Comparison of ENCODE assay signal across 1 cellular context in the genomic region with DNA sequence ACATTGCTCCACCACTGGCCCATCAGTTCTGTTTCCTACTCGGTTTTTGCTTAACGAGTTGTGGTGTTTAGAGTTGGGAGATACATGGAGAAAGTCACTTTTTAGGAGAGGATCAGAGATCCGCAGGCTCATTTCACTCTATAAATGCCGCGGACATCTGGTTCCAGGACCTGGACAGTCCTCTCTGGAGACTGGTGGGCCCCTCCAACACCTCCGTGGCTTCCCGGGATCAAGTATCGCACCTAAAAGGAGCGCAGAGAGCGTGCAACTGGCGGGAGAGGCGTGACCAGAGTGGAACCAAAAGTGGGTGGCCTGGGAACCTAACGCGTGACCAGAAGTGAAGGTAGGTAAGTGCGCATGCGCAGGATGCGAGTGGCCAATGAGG.
A peak's percentile ranks its signal among the peaks of the same experiment; 100 is the strongest.
TF ChIP-seq lines count a peak whose summit lies in the region.

No MANE protein-coding gene starts in this region.

TF ChIP-seq in GM12878, 131 proteins besides CTCF, POLR2A, EP300 and RAD21 (continued from another document and continues in another):
- TF ChIP-seq, protein P1, sequence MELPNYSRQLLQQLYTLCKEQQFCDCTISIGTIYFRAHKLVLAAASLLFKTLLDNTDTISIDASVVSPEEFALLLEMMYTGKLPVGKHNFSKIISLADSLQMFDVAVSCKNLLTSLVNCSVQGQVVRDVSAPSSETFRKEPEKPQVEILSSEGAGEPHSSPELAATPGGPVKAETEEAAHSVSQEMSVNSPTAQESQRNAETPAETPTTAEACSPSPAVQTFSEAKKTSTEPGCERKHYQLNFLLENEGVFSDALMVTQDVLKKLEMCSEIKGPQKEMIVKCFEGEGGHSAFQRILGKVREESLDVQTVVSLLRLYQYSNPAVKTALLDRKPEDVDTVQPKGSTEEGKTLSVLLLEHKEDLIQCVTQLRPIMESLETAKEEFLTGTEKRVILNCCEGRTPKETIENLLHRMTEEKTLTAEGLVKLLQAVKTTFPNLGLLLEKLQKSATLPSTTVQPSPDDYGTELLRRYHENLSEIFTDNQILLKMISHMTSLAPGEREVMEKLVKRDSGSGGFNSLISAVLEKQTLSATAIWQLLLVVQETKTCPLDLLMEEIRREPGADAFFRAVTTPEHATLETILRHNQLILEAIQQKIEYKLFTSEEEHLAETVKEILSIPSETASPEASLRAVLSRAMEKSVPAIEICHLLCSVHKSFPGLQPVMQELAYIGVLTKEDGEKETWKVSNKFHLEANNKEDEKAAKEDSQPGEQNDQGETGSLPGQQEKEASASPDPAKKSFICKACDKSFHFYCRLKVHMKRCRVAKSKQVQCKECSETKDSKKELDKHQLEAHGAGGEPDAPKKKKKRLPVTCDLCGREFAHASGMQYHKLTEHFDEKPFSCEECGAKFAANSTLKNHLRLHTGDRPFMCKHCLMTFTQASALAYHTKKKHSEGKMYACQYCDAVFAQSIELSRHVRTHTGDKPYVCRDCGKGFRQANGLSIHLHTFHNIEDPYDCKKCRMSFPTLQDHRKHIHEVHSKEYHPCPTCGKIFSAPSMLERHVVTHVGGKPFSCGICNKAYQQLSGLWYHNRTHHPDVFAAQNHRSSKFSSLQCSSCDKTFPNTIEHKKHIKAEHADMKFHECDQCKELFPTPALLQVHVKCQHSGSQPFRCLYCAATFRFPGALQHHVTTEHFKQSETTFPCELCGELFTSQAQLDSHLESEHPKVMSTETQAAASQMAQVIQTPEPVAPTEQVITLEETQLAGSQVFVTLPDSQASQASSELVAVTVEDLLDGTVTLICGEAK (IDR thresholded peaks at IDR 0.05; ENCODE audit: borderline replicate concordance) = no peak
- TF ChIP-seq, protein P2, sequence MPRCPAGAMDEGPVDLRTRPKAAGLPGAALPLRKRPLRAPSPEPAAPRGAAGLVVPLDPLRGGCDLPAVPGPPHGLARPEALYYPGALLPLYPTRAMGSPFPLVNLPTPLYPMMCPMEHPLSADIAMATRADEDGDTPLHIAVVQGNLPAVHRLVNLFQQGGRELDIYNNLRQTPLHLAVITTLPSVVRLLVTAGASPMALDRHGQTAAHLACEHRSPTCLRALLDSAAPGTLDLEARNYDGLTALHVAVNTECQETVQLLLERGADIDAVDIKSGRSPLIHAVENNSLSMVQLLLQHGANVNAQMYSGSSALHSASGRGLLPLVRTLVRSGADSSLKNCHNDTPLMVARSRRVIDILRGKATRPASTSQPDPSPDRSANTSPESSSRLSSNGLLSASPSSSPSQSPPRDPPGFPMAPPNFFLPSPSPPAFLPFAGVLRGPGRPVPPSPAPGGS (IDR thresholded peaks at IDR 0.05; ENCODE audit: borderline replicate concordance, insufficient read depth, low read depth, low read length, poor library complexity, severe bottlenecking) = no peak
- TF ChIP-seq, protein P3, sequence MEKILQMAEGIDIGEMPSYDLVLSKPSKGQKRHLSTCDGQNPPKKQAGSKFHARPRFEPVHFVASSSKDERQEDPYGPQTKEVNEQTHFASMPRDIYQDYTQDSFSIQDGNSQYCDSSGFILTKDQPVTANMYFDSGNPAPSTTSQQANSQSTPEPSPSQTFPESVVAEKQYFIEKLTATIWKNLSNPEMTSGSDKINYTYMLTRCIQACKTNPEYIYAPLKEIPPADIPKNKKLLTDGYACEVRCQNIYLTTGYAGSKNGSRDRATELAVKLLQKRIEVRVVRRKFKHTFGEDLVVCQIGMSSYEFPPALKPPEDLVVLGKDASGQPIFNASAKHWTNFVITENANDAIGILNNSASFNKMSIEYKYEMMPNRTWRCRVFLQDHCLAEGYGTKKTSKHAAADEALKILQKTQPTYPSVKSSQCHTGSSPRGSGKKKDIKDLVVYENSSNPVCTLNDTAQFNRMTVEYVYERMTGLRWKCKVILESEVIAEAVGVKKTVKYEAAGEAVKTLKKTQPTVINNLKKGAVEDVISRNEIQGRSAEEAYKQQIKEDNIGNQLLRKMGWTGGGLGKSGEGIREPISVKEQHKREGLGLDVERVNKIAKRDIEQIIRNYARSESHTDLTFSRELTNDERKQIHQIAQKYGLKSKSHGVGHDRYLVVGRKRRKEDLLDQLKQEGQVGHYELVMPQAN (conservative IDR thresholded peaks at IDR 0.05) = no peak
- TF ChIP-seq MEF2B (IDR thresholded peaks at IDR 0.05; ENCODE audit: partially characterized antibody, poor library complexity, severe bottlenecking) (no peak), SP1 (IDR thresholded peaks at IDR 0.05; ENCODE audit: low read depth, low read length) (peak; percentile 73), TCF12 (IDR thresholded peaks at IDR 0.05; ENCODE audit: low read depth, low read length) (no peak), CBFB (IDR thresholded peaks at IDR 0.05; ENCODE audit: low read depth) (no peak), FOXM1 (IDR thresholded peaks at IDR 0.05; ENCODE audit: low read depth, low read length) (no peak), TCF3 (IDR thresholded peaks at IDR 0.05; ENCODE audit: borderline replicate concordance, insufficient read depth, low read depth, low read length) (no peak), DPF2 (IDR thresholded peaks at IDR 0.05) (no peak), HDAC6 (IDR thresholded peaks at IDR 0.05; ENCODE audit: unreplicated experiment) (no peak), NFYA (IDR thresholded peaks at IDR 0.05; ENCODE audit: borderline replicate concordance, low read depth, low read length) (no peak), ZNF384 (IDR thresholded peaks at IDR 0.05; ENCODE audit: borderline replicate concordance, low read depth, low read length) (no peak), FOS (IDR thresholded peaks at IDR 0.05; ENCODE audit: borderline replicate concordance, extremely low read depth, insufficient read length) (no peak), BACH1 (IDR thresholded peaks at IDR 0.05; ENCODE audit: borderline replicate concordance) (no peak), NRF1 (conservative IDR thresholded peaks at IDR 0.05; ENCODE audit: low read depth, low read length) (peak; percentile 69), LARP7 (IDR thresholded peaks at IDR 0.05) (no peak), STAT3 (IDR thresholded peaks at IDR 0.05; ENCODE audit: low read depth, low read length) (no peak), EGR1 (IDR thresholded peaks at IDR 0.05; ENCODE audit: borderline replicate concordance in 1 of 2, low read depth in 2 of 2, low read length in 2 of 2) (peak in 1 of 2 experiments; percentile 19; a peak in 1 of 3 replicates), EZH2 (IDR thresholded peaks at IDR 0.05; ENCODE audit: borderline replicate concordance, control insufficient read depth, low read depth, low read length) (no peak), ZBED1 (IDR thresholded peaks at IDR 0.05; ENCODE audit: borderline replicate concordance) (no peak), MEF2A (IDR thresholded peaks at IDR 0.05; ENCODE audit: insufficient read depth, low read depth, low read length) (no peak), CHD4 (IDR thresholded peaks at IDR 0.05) (no peak), ZNF622 (IDR thresholded peaks at IDR 0.05) (no peak), SMAD1 (IDR thresholded peaks at IDR 0.05; ENCODE audit: low read depth, partially characterized antibody) (no peak), NR2F1 (conservative IDR thresholded peaks at IDR 0.05) (no peak), NBN (IDR thresholded peaks at IDR 0.05) (no peak), ZNF217 (IDR thresholded peaks at IDR 0.05) (no peak)
- TF ChIP-seq, protein P4, sequence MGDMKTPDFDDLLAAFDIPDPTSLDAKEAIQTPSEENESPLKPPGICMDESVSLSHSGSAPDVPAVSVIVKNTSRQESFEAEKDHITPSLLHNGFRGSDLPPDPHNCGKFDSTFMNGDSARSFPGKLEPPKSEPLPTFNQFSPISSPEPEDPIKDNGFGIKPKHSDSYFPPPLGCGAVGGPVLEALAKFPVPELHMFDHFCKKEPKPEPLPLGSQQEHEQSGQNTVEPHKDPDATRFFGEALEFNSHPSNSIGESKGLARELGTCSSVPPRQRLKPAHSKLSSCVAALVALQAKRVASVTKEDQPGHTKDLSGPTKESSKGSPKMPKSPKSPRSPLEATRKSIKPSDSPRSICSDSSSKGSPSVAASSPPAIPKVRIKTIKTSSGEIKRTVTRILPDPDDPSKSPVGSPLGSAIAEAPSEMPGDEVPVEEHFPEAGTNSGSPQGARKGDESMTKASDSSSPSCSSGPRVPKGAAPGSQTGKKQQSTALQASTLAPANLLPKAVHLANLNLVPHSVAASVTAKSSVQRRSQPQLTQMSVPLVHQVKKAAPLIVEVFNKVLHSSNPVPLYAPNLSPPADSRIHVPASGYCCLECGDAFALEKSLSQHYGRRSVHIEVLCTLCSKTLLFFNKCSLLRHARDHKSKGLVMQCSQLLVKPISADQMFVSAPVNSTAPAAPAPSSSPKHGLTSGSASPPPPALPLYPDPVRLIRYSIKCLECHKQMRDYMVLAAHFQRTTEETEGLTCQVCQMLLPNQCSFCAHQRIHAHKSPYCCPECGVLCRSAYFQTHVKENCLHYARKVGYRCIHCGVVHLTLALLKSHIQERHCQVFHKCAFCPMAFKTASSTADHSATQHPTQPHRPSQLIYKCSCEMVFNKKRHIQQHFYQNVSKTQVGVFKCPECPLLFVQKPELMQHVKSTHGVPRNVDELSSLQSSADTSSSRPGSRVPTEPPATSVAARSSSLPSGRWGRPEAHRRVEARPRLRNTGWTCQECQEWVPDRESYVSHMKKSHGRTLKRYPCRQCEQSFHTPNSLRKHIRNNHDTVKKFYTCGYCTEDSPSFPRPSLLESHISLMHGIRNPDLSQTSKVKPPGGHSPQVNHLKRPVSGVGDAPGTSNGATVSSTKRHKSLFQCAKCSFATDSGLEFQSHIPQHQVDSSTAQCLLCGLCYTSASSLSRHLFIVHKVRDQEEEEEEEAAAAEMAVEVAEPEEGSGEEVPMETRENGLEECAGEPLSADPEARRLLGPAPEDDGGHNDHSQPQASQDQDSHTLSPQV (IDR thresholded peaks at IDR 0.05) = no peak
- TF ChIP-seq, protein P5, sequence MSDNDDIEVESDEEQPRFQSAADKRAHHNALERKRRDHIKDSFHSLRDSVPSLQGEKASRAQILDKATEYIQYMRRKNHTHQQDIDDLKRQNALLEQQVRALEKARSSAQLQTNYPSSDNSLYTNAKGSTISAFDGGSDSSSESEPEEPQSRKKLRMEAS (IDR thresholded peaks at IDR 0.05; ENCODE audit: low read depth, low read length) = peak; percentile 83
- TF ChIP-seq, protein P6, sequence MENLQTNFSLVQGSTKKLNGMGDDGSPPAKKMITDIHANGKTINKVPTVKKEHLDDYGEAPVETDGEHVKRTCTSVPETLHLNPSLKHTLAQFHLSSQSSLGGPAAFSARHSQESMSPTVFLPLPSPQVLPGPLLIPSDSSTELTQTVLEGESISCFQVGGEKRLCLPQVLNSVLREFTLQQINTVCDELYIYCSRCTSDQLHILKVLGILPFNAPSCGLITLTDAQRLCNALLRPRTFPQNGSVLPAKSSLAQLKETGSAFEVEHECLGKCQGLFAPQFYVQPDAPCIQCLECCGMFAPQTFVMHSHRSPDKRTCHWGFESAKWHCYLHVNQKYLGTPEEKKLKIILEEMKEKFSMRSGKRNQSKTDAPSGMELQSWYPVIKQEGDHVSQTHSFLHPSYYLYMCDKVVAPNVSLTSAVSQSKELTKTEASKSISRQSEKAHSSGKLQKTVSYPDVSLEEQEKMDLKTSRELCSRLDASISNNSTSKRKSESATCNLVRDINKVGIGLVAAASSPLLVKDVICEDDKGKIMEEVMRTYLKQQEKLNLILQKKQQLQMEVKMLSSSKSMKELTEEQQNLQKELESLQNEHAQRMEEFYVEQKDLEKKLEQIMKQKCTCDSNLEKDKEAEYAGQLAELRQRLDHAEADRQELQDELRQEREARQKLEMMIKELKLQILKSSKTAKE (IDR thresholded peaks at IDR 0.05; ENCODE audit: low read depth, poor library complexity, severe bottlenecking) = no peak
- TF ChIP-seq, protein P7, sequence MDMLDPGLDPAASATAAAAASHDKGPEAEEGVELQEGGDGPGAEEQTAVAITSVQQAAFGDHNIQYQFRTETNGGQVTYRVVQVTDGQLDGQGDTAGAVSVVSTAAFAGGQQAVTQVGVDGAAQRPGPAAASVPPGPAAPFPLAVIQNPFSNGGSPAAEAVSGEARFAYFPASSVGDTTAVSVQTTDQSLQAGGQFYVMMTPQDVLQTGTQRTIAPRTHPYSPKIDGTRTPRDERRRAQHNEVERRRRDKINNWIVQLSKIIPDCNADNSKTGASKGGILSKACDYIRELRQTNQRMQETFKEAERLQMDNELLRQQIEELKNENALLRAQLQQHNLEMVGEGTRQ (IDR thresholded peaks at IDR 0.05; ENCODE audit: borderline replicate concordance, low read depth, low read length) = peak; percentile 24
- TF ChIP-seq, protein P8, sequence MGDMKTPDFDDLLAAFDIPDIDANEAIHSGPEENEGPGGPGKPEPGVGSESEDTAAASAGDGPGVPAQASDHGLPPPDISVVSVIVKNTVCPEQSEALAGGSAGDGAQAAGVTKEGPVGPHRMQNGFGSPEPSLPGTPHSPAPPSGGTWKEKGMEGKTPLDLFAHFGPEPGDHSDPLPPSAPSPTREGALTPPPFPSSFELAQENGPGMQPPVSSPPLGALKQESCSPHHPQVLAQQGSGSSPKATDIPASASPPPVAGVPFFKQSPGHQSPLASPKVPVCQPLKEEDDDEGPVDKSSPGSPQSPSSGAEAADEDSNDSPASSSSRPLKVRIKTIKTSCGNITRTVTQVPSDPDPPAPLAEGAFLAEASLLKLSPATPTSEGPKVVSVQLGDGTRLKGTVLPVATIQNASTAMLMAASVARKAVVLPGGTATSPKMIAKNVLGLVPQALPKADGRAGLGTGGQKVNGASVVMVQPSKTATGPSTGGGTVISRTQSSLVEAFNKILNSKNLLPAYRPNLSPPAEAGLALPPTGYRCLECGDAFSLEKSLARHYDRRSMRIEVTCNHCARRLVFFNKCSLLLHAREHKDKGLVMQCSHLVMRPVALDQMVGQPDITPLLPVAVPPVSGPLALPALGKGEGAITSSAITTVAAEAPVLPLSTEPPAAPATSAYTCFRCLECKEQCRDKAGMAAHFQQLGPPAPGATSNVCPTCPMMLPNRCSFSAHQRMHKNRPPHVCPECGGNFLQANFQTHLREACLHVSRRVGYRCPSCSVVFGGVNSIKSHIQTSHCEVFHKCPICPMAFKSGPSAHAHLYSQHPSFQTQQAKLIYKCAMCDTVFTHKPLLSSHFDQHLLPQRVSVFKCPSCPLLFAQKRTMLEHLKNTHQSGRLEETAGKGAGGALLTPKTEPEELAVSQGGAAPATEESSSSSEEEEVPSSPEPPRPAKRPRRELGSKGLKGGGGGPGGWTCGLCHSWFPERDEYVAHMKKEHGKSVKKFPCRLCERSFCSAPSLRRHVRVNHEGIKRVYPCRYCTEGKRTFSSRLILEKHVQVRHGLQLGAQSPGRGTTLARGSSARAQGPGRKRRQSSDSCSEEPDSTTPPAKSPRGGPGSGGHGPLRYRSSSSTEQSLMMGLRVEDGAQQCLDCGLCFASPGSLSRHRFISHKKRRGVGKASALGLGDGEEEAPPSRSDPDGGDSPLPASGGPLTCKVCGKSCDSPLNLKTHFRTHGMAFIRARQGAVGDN (IDR thresholded peaks at IDR 0.05) = no peak
- TF ChIP-seq, protein P9, sequence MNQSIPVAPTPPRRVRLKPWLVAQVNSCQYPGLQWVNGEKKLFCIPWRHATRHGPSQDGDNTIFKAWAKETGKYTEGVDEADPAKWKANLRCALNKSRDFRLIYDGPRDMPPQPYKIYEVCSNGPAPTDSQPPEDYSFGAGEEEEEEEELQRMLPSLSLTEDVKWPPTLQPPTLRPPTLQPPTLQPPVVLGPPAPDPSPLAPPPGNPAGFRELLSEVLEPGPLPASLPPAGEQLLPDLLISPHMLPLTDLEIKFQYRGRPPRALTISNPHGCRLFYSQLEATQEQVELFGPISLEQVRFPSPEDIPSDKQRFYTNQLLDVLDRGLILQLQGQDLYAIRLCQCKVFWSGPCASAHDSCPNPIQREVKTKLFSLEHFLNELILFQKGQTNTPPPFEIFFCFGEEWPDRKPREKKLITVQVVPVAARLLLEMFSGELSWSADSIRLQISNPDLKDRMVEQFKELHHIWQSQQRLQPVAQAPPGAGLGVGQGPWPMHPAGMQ (IDR thresholded peaks at IDR 0.05; ENCODE audit: borderline replicate concordance) = no peak
